ENCODE assay signal across 17 cellular contexts in genomic region chr13:24187185-24187584, GRCh38. TPM values are rescaled to one million over a fixed set of nuclear protein-coding genes. Genes with fewer than 3 reads are reported as not detected.
A peak's percentile ranks its signal among the peaks of the same experiment; 100 is the strongest.
DNase-seq lines count a peak whose midpoint lies in the region; ATAC-seq, FAIRE-seq and TF ChIP-seq lines count a peak whose summit lies in the region.
"Had no signal": no experiment of that assay in that cellular context is flagged by ENCODE, and none has a peak within 500 bp of the region (broad histone marks: within the 10 kb centered on the region; RNA-seq: fewer than 3 reads in every experiment).

No MANE protein-coding gene starts in this region.

- H3K4me1 Mint-ChIP-seq in naive thymus-derived CD4-positive, alpha-beta T cell, result peaks cover 3 to 28% (median 10%) of the 10 kb centered on the region in 7 donors

- H3K4me1 ChIP-seq in HUES48 (ENCODE audit: control insufficient read depth, insufficient read depth, low read length) (peaks cover 20% of the 10 kb centered on the region), OCI-LY7 (ENCODE audit: insufficient read depth, low read length, poor library complexity, severe bottlenecking) (peaks cover 3% of the 10 kb centered on the region), right atrium auricular region (no peaks in the 10 kb centered on the region)
- H3K4me1 ChIP-seq in naive thymus-derived CD4-positive, alpha-beta T cell (ENCODE audit: control insufficient read depth in 2 of 2, insufficient read depth in 2 of 2, low read length in 2 of 2), result peaks cover 0 to 4% of the 10 kb centered on the region in 2 donors

- H3K27me3 ChIP-seq in HUES48 (ENCODE audit: control insufficient read depth, insufficient read depth, low read length), result no peaks in the 10 kb centered on the region
- H3K27me3 ChIP-seq in bronchial epithelial cell (ENCODE audit: control insufficient read depth, insufficient read depth, low read length), result no peaks in the 10 kb centered on the region
- H3K27me3 ChIP-seq in naive thymus-derived CD4-positive, alpha-beta T cell (ENCODE audit: control insufficient read depth in 2 of 2, insufficient read depth in 2 of 2, low read length in 2 of 2), result no peaks in the 10 kb centered on the region
- H3K27me3 ChIP-seq in right atrium auricular region, result no peaks in the 10 kb centered on the region

- CTCF ChIA-PET in naive thymus-derived CD4-positive, alpha-beta T cell (lab: Charles Lee), result no interaction called here
- CTCF ChIA-PET in OCI-LY7 (lab: Charles Lee; ENCODE audit: unreplicated experiment), result no interaction called here

- no peaks in the 10 kb centered on the region for H3K9me3 ChIP-seq in HUES48 (ENCODE audit: control insufficient read depth, insufficient read depth, low read length)
- no peaks in the 10 kb centered on the region for H3K9me3 ChIP-seq in naive thymus-derived CD4-positive, alpha-beta T cell (ENCODE audit: control insufficient read depth in 2 of 3, low read length in 3 of 3)
- peaks cover 1% of the 10 kb centered on the region; the same call in 1 of the 2 replicates for H3K9me3 ChIP-seq in OCI-LY7 (ENCODE audit: low read length)
- peaks cover 0 to 4% of the 10 kb centered on the region in 2 donors for H3K9me3 ChIP-seq in right atrium auricular region
- H3K9me3 ChIP-seq: lower lobe of right lung had no signal

- H3K27ac ChIP-seq in HUES48 (ENCODE audit: low read depth, low read length) (peak overlapping the region; percentile 33), OCI-LY7 (ENCODE audit: low read depth, low read length, poor library complexity, severe bottlenecking) (no peak overlapping the region), right atrium auricular region (no peak overlapping the region)
- no peak overlapping the region for H3K27ac ChIP-seq in naive thymus-derived CD4-positive, alpha-beta T cell (ENCODE audit: low read depth, low read length)
- H3K27ac ChIP-seq: lower lobe of right lung had no signal

- H3K79me2 ChIP-seq in OCI-LY7 (ENCODE audit: insufficient read depth, low read depth, low read length), result no peaks in the 10 kb centered on the region

- FAIRE-seq in bronchial epithelial cell (lab: Jason Lieb, UNC), result no peak
- FAIRE-seq: H1 had no signal

- no TSS peak for BruUV-seq in OCI-LY7 (replicated peaks; lab: Mats Ljungman, UMichigan)

- H2AFZ ChIP-seq in OCI-LY7 (ENCODE audit: low read length), result no peak overlapping the region

- H3K36me3 Mint-ChIP-seq in naive thymus-derived CD4-positive, alpha-beta T cell, result peaks cover 0 to 8% (median 2%) of the 10 kb centered on the region in 5 donors

- intact Hi-C loops in naive thymus-derived CD4-positive, alpha-beta T cell (cut with micrococcal nuclease), result no loop called here
- intact Hi-C loops in OCI-LY7 (cut with micrococcal nuclease; ENCODE audit: unreplicated experiment), result no loop called here

- no peak overlapping the region for H3K4me3 ChIP-seq in HUES48 (ENCODE audit: low read depth, low read length)
- H3K4me3 ChIP-seq in bronchial epithelial cell (ENCODE audit: low read depth, low read length), result no peak overlapping the region
- no peak overlapping the region for H3K4me3 ChIP-seq in naive thymus-derived CD4-positive, alpha-beta T cell (ENCODE audit: low read length)
- no peak overlapping the region for H3K4me3 ChIP-seq in OCI-LY7 (ENCODE audit: low read depth, low read length, poor library complexity, severe bottlenecking)
- H3K4me3 ChIP-seq in right atrium auricular region, result no peak overlapping the region
- H3K4me3 ChIP-seq: lower lobe of right lung had no signal

- no peaks in the 10 kb centered on the region for H4K20me1 ChIP-seq in OCI-LY7 (ENCODE audit: insufficient read depth, low read length)

- no peaks in the 10 kb centered on the region for H3K27me3 Mint-ChIP-seq in naive thymus-derived CD4-positive, alpha-beta T cell
- H3K27me3 Mint-ChIP-seq: progenitor cell of endocrine pancreas had no signal

- POLR2A ChIA-PET in naive thymus-derived CD4-positive, alpha-beta T cell (lab: Charles Lee), result no interaction called here
- POLR2A ChIA-PET in OCI-LY7 (lab: Charles Lee), result interaction anchor here (1.5 to 2.1 kb wide), 2 partner anchors 8 to 11 kb away, joined by 4 to 8 read pairs; no protein-coding TSS in a partner anchor

- H3K36me3 ChIP-seq in HUES48 (ENCODE audit: control insufficient read depth, insufficient read depth, low read length) (no peaks in the 10 kb centered on the region), bronchial epithelial cell (ENCODE audit: control insufficient read depth, insufficient read depth, low read length) (no peaks in the 10 kb centered on the region), OCI-LY7 (ENCODE audit: insufficient read depth, low read length) (no peaks in the 10 kb centered on the region), right atrium auricular region (no peaks in the 10 kb centered on the region)
- no peaks in the 10 kb centered on the region for H3K36me3 ChIP-seq in naive thymus-derived CD4-positive, alpha-beta T cell (ENCODE audit: control insufficient read depth in 2 of 3, insufficient read depth in 3 of 3, low read length in 3 of 3)
- H3K36me3 ChIP-seq: lower lobe of right lung had no signal

- no peak overlapping the region for H3K9ac ChIP-seq in HUES48 (ENCODE audit: low read depth, low read length)

- no peak overlapping the region for H3K4me3 Mint-ChIP-seq in naive thymus-derived CD4-positive, alpha-beta T cell

- ATAC-seq in naive thymus-derived CD4-positive, alpha-beta T cell, result peak; percentile 57
- ATAC-seq in HG02981 (IDR thresholded peaks at IDR 0.05; ENCODE audit: unreplicated experiment), result no peak
- ATAC-seq: Right ventricle myocardium inferior had no signal

- TF ChIP-seq CTCF in bronchial epithelial cell (IDR thresholded peaks at IDR 0.05; ENCODE audit: insufficient read depth, low read length, severe bottlenecking) (no peak), OCI-LY7 (conservative IDR thresholded peaks at IDR 0.05; ENCODE audit: low read length) (no peak), right atrium auricular region (IDR thresholded peaks at IDR 0.05) (no peak)

- H3K27ac Mint-ChIP-seq in naive thymus-derived CD4-positive, alpha-beta T cell, result peak overlapping the region in 1 of 9 donors; percentile 7
- H3K27ac Mint-ChIP-seq: progenitor cell of endocrine pancreas had no signal

- no peaks in the 10 kb centered on the region for H3K9me2 ChIP-seq in OCI-LY7 (ENCODE audit: insufficient read depth, low read length)

- H3K9me3 Mint-ChIP-seq in naive thymus-derived CD4-positive, alpha-beta T cell, result peaks cover 0 to 3% (median 1%) of the 10 kb centered on the region in 11 donors

- H3K4me2 ChIP-seq in OCI-LY7 (ENCODE audit: low read length), result no peak overlapping the region

- DNase-seq in RPMI7951 (ENCODE audit: low read depth), result peak; percentile 18
- peak; percentile 38 for DNase-seq in bronchial epithelial cell (ENCODE audit: low read depth)
- no peak for DNase-seq in naive thymus-derived CD4-positive, alpha-beta T cell
- no peak for DNase-seq in OCI-LY7 (ENCODE audit: low spot score)
- DNase-seq in right atrium auricular region (ENCODE audit: low spot score), result no peak
- DNase-seq: activated CD4-positive, CD25-positive, alpha-beta regulatory T cell treated with anti-CD3 and anti-CD28 coated beads, Interleukin-2, amount 50 U/mL, for 72 hours; amniotic stem cell; effector memory CD4-positive, alpha-beta T cell; KG1; lower lobe of right lung; NCI-H2171 treated with DMSO at 0.1 percent for 48 hours; stimulated activated CD4-positive, alpha-beta T cell treated with anti-CD3 and anti-CD28 coated beads, Interleukin-4, amount 100 ng/mL, for 1 hour had no signal

RNA-seq across cellular contexts. Expression of gene SPATA13, which starts 26.7 kb away (rescaled TPM):
- 4.5 and 4.6 TPM in 2 replicates for total RNA-seq in RPMI7951 (2014; rRNA removed; shearing (Covaris generic))
- total RNA-seq in bronchial epithelial cell, result 2.1 and 3.2 TPM in 2 replicates
- total RNA-seq in naive thymus-derived CD4-positive, alpha-beta T cell, result 100 to 1,000 TPM in 3 of 5 experiments, 10 to 100 TPM in 2; 62.2 to 104 (median 101) TPM
- polyA plus RNA-seq in naive thymus-derived CD4-positive, alpha-beta T cell, result 10 to 100 TPM; 91.4 to 96.1 TPM
- 3.8 and 6.6 TPM in 2 replicates for total RNA-seq in OCI-LY7 (2014; rRNA removed; shearing (Covaris generic))
- 32.0 and 32.4 TPM in 2 replicates for total RNA-seq in OCI-LY7 (2022)
- 10 to 100 TPM; 10.0 to 14.1 TPM for total RNA-seq in right atrium auricular region

Comparison
In these comparisons a context has a peak if more than half of its experiments do, and no peak if none do; other contexts are left out.
1. DNase-seq: peak in RPMI7951 (single experiment) and bronchial epithelial cell (single experiment); none in naive thymus-derived CD4-positive, alpha-beta T cell (0 of 9), OCI-LY7 (single experiment) and right atrium auricular region (single experiment).